ENCODE assay signal across 15 cellular contexts in genomic region chr10:123930340-123931001, GRCh38. TPM values are rescaled to one million over a fixed set of nuclear protein-coding genes. Genes with fewer than 3 reads are reported as not detected.
A peak's percentile ranks its signal among the peaks of the same experiment; 100 is the strongest.
DNase-seq lines count a peak whose midpoint lies in the region; ATAC-seq and TF ChIP-seq lines count a peak whose summit lies in the region.
"Had no signal": no experiment of that assay in that cellular context is flagged by ENCODE, and none has a peak within 500 bp of the region (broad histone marks: within the 10 kb centered on the region; RNA-seq: fewer than 3 reads in every experiment).

No MANE protein-coding gene starts in this region.

- H3K36me3 Mint-ChIP-seq in activated T-cell treated with anti-CD3 and anti-CD28 coated beads, Interleukin-2, amount 50 U/mL, for 72 hours (ENCODE audit: insufficient read depth in 2 of 2) = peaks cover 0 to 2% of the 10 kb centered on the region in 2 donors
- H3K36me3 Mint-ChIP-seq: activated CD4-positive, alpha-beta memory T cell treated with anti-CD3 and anti-CD28 coated beads for 36 hours; mesothelial cell of epicardium had no signal

- H3K4me1 Mint-ChIP-seq in activated T-cell treated with anti-CD3 and anti-CD28 coated beads, Interleukin-2, amount 50 U/mL, for 72 hours (ENCODE audit: low read depth) = peaks cover 16% of the 10 kb centered on the region
- H3K4me1 Mint-ChIP-seq: mesothelial cell of epicardium had no signal

- H3K9me3 ChIP-seq in testis (no peaks in the 10 kb centered on the region), BE2C (no peaks in the 10 kb centered on the region)

- CTCF ChIA-PET in RWPE1 (lab: Yijun Ruan, JAX) = interaction anchor here (0.6 kb wide), 1 partner anchor 477 kb away, joined by 3 read pairs; no protein-coding TSS in a partner anchor

- no peak overlapping the region for H3K4me3 Mint-ChIP-seq in activated T-cell treated with anti-CD3 and anti-CD28 coated beads, Interleukin-2, amount 50 U/mL, for 72 hours
- H3K4me3 Mint-ChIP-seq: activated CD4-positive, alpha-beta memory T cell treated with anti-CD3 and anti-CD28 coated beads for 36 hours; CD8-positive, alpha-beta memory T cell; mesothelial cell of epicardium; stimulated activated naive CD8-positive, alpha-beta T cell treated with anti-CD3 and anti-CD28 coated beads, Interleukin-15, amount 100 ng/mL, for 72 hours had no signal

- in situ Hi-C loops in brain microvascular endothelial cell (cut with HindIII; ENCODE audit: low pct_ligation_motif_present, low sequenced_read_pairs) = no loop called here

- no peak overlapping the region for H3K4me3 ChIP-seq in foreskin fibroblast (ENCODE audit: low read depth in 1 of 2, low read length in 2 of 2)
- H3K4me3 ChIP-seq in testis = no peak overlapping the region
- H3K4me3 ChIP-seq in brain microvascular endothelial cell (ENCODE audit: low read depth, low read length) = no peak overlapping the region
- no peak overlapping the region for H3K4me3 ChIP-seq in BE2C (ENCODE audit: low read depth, low read length)
- H3K4me3 ChIP-seq: spleen had no signal

- H3K27ac ChIP-seq in RWPE1 = no peak overlapping the region
- H3K27ac ChIP-seq in testis = peak overlapping the region in 1 of 2 donors; percentile 15
- no peak overlapping the region for H3K27ac ChIP-seq in brain microvascular endothelial cell
- H3K27ac ChIP-seq: spleen had no signal

- no peaks in the 10 kb centered on the region for H3K36me3 ChIP-seq in testis (ENCODE audit: low read depth, missing control alignments)
- no peaks in the 10 kb centered on the region for H3K36me3 ChIP-seq in brain microvascular endothelial cell (replicated peaks)
- H3K36me3 ChIP-seq in BE2C = no peaks in the 10 kb centered on the region
- H3K36me3 ChIP-seq: spleen had no signal

- no peaks in the 10 kb centered on the region for H3K27me3 ChIP-seq in testis
- no peaks in the 10 kb centered on the region for H3K27me3 ChIP-seq in brain microvascular endothelial cell (replicated peaks)
- H3K27me3 ChIP-seq in BE2C = no peaks in the 10 kb centered on the region

- H3K27ac Mint-ChIP-seq in activated T-cell treated with anti-CD3 and anti-CD28 coated beads, Interleukin-2, amount 50 U/mL, for 72 hours = no peak overlapping the region
- H3K27ac Mint-ChIP-seq: activated CD4-positive, alpha-beta memory T cell treated with anti-CD3 and anti-CD28 coated beads for 36 hours; CD8-positive, alpha-beta memory T cell; mesothelial cell of epicardium; stimulated activated naive CD8-positive, alpha-beta T cell treated with anti-CD3 and anti-CD28 coated beads, Interleukin-15, amount 100 ng/mL, for 72 hours had no signal

- TF ChIP-seq POLR2A in testis (IDR thresholded peaks at IDR 0.05) = no peak

- 64 to 67% methylated on average over 9 of the region's 9 CpGs for WGBS in testis, 2 donors

- no peak for ATAC-seq in activated T-cell treated with anti-CD3 and anti-CD28 coated beads, Interleukin-2, amount 50 U/mL, for 72 hours (replicated peaks in 1 of 2)
- ATAC-seq: stimulated activated naive CD8-positive, alpha-beta T cell treated with anti-CD3 and anti-CD28 coated beads, Interleukin-15, amount 100 ng/mL, for 72 hours had no signal

- H3K4me1 ChIP-seq in testis = no peaks in the 10 kb centered on the region
- H3K4me1 ChIP-seq in BE2C = no peaks in the 10 kb centered on the region
- H3K4me1 ChIP-seq: spleen had no signal

- H3K27me3 Mint-ChIP-seq in activated T-cell treated with anti-CD3 and anti-CD28 coated beads, Interleukin-2, amount 50 U/mL, for 72 hours (ENCODE audit: low read depth) = peaks cover 14% of the 10 kb centered on the region

- TF ChIP-seq CTCF in RWPE1 (conservative IDR thresholded peaks at IDR 0.05; ENCODE audit: low read depth) (no peak), foreskin fibroblast (IDR thresholded peaks at IDR 0.05; ENCODE audit: low read depth, low read length) (no peak), testis (IDR thresholded peaks at IDR 0.05) (no peak), brain microvascular endothelial cell (IDR thresholded peaks at IDR 0.05; ENCODE audit: low read depth, low read length, missing control alignments) (no peak), BE2C (IDR thresholded peaks at IDR 0.05; ENCODE audit: low read depth, low read length) (no peak)

- POLR2A ChIA-PET in RWPE1 (lab: Yijun Ruan, JAX; ENCODE audit: low non-redundant PET) = no interaction called here

- DNase-seq in EH (ENCODE audit: low read depth) (peak; percentile 96), RWPE1 (ENCODE audit: low spot score) (peak; percentile 38), foreskin fibroblast (peak; percentile 57 to 59), testis (peak; percentile 32), brain microvascular endothelial cell (no peak), BE2C (no peak), cerebellar cortex (ENCODE audit: low spot score) (no peak)
- no peak for DNase-seq in activated T-cell treated with anti-CD3 and anti-CD28 coated beads, Interleukin-2, amount 50 U/mL, for 72 hours
- DNase-seq: activated CD4-positive, alpha-beta memory T cell treated with anti-CD3 and anti-CD28 coated beads for 36 hours; CD8-positive, alpha-beta memory T cell; NCI-H2171 treated with DMSO at 0.1 percent for 48 hours; occipital lobe; spleen; stimulated activated naive CD8-positive, alpha-beta T cell treated with anti-CD3 and anti-CD28 coated beads, Interleukin-15, amount 100 ng/mL, for 72 hours had no signal

- peaks cover 6 to 13% of the 10 kb centered on the region in 2 donors for H3K9me3 Mint-ChIP-seq in activated T-cell treated with anti-CD3 and anti-CD28 coated beads, Interleukin-2, amount 50 U/mL, for 72 hours

- intact Hi-C loops in testis (cut with DNase I; ENCODE audit: low total_unique reads) = no loop called here

RNA-seq across cellular contexts. Expression of gene CPXM2, which starts 38.9 kb away (rescaled TPM):
- total RNA-seq in testis = 10 to 100 TPM; 16.0 to 17.5 TPM
- polyA plus RNA-seq in testis (ENCODE audit: insufficient read depth, low read depth, low replicate concordance) = 40.0 TPM
- polyA plus RNA-seq in BE2C (2012; ENCODE audit: insufficient read depth, insufficient read length, low read depth) = 0.17 TPM
- total RNA-seq in activated T-cell treated with anti-CD3 and anti-CD28 coated beads, Interleukin-2, amount 50 U/mL, for 72 hours = not detected
- total RNA-seq: activated CD4-positive, alpha-beta memory T cell treated with anti-CD3 and anti-CD28 coated beads for 36 hours; CD8-positive, alpha-beta memory T cell had no signal
- polyA plus RNA-seq: CD8-positive, alpha-beta memory T cell had no signal

Comparison
In these comparisons a context has a peak if more than half of its experiments do, and no peak if none do; other contexts are left out.
1. DNase-seq: peak in EH (single experiment), RWPE1 (single experiment), foreskin fibroblast (2 of 2) and testis (single experiment); none in brain microvascular endothelial cell (single experiment), BE2C (single experiment), cerebellar cortex (single experiment) and activated T-cell treated with anti-CD3 and anti-CD28 coated beads, Interleukin-2, amount 50 U/mL, for 72 hours (0 of 2).
2. RNA of gene CPXM2, which starts 38.9 kb away (total RNA-seq): 16.0 to 17.5 TPM in testis; not detected in activated T-cell treated with anti-CD3 and anti-CD28 coated beads, Interleukin-2, amount 50 U/mL, for 72 hours; every median in the first group is over 10 times any median in the second.